8 cellular contexts compared by ENCODE assay signal in the genomic region with DNA sequence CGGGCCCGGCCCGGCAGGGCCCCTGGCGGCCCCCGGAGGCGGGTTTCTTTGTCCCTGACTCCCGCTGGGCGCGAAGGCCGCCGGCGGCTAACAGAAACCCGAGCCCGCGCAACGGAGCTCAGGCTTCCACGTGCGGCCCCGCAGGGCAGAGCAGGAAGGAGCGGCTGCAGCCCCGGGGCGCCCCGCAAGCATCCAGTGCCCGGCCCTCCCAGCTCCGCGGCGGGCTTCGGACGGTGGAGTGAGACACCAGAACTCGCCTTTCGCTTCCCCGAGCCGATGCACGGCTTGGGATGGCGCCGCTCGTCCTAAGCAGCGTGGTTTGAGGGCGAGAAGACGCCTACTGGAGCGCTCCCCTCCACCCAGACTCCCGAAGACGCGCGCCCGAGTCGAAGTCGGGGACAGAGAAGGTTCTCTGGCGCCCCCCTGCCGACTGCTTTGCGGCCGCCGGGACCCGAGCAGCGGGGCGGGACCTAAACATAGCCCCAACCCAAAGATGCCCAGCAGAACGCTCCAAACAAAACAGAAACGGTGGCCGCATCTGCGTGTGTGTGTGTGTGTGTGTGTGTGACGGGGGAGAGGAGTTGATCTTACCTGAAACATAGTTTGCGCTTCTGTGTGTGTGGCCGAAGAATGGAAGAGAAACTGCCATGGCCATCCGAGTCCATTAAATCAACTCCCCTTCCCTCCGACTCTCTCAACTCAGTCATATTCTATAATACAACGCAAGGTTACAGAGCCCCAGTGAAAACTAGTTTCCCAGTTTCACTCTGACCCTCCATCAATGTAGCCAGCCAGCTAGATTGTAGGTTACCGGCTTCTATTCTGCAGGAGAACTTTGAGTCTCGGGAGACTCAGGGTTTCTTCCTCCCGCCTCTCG. TPM values are rescaled to one million over a fixed set of nuclear protein-coding genes. Genes with fewer than 3 reads are reported as not detected.
DNase-seq lines count a peak whose midpoint lies in the region; ATAC-seq and TF ChIP-seq lines count a peak whose summit lies in the region.

No MANE protein-coding gene starts in this region.

- no peaks in the 10 kb centered on the region for H3K9me1 ChIP-seq in IMR-90 (ENCODE audit: insufficient read depth, low read length)

- WGBS in IMR-90 (ENCODE audit: extremely low coverage in 2 of 2, insufficient read length in 1 of 2), 2 experiments = 0% methylated on average over 29 of the region's 70 CpGs; no CpG with 5 or more reads in 1 of the 2 experiments

- DNase-seq in DMS53 (lab: John Stamatoyannopoulos, UW) (peak; percentile 89), IMR-90 (peak; percentile 48), T follicular helper cell (ENCODE audit: low read depth) (peak; percentile 39), astrocyte of the spinal cord (ENCODE audit: low read depth, low spot score) (peak; percentile 73), NCI-H2227 treated with DMSO at 0.1 percent for 48 hours (lab: John Stamatoyannopoulos, UW) (no peak)

- peak overlapping the region; percentile 43 for H4K91ac ChIP-seq in IMR-90 (ENCODE audit: insufficient read depth, low read depth, low read length)

- H3K4me2 ChIP-seq in IMR-90 (ENCODE audit: low read depth, low read length) (peak overlapping the region; percentile 90), skeletal muscle satellite cell (ENCODE audit: low read length) (peak overlapping the region; percentile 99)

- H2BK15ac ChIP-seq in IMR-90 (ENCODE audit: low read depth, low read length) = peak overlapping the region; percentile 13; the same call in 1 of the 3 replicates

- H3K9me3 ChIP-seq in IMR-90 (ENCODE audit: control insufficient read depth, insufficient read depth, low read length) (no peaks in the 10 kb centered on the region), iPS-18a (ENCODE audit: control insufficient read depth, low read depth, low read length) (no peaks in the 10 kb centered on the region), skeletal muscle satellite cell (replicated peaks; ENCODE audit: low read length) (no peaks in the 10 kb centered on the region)

- dilution Hi-C loops in IMR-90 (cut with HindIII; ENCODE audit: low sequenced_read_pairs, unreplicated experiment) = no loop called here

- H3K9ac ChIP-seq in IMR-90 (ENCODE audit: low read depth, low read length) (peak overlapping the region; percentile 50), iPS-18a (ENCODE audit: low read length) (peak overlapping the region; percentile 65), skeletal muscle satellite cell (ENCODE audit: low read depth, low read length) (peak overlapping the region; percentile 4)

- peak; percentile 13 for ATAC-seq in GM21447 (IDR thresholded peaks at IDR 0.05; ENCODE audit: unreplicated experiment)
- ATAC-seq in IMR-90 (ENCODE audit: low read depth) = peak; percentile 54

- CTCF ChIA-PET in IMR-90 (lab: Yijun Ruan, JAX) = interaction anchor here (0.6 to 1.3 kb wide), 2 partner anchors 8 to 303 kb away, joined by 3 to 5 read pairs; no protein-coding TSS in a partner anchor

- H3K79me1 ChIP-seq in IMR-90 (ENCODE audit: low read depth in 1 of 2, low read length in 2 of 2) = no peaks in the 10 kb centered on the region

- no peak for TF ChIP-seq RAD21 in IMR-90 (IDR thresholded peaks at IDR 0.05; ENCODE audit: low read length)

- peak overlapping the region; percentile 24; the same call in 1 of the 2 replicates for H3K56ac ChIP-seq in IMR-90 (ENCODE audit: extremely low read depth, insufficient read depth, low read length)

- no peak overlapping the region for H4K5ac ChIP-seq in IMR-90 (ENCODE audit: low read depth, low read length)

- no peak for TF ChIP-seq POLR2A in IMR-90 (IDR thresholded peaks at IDR 0.05; ENCODE audit: low read depth, low read length)

- peak overlapping the region; percentile 74; the same call in 1 of the 2 replicates for H3K14ac ChIP-seq in IMR-90 (replicated peaks; ENCODE audit: low read depth, low read length)

- peak overlapping the region; percentile 81 for H2BK120ac ChIP-seq in IMR-90 (ENCODE audit: low read depth, low read length)

- H2BK5ac ChIP-seq in IMR-90 (ENCODE audit: low read depth, low read length, poor library complexity, severe bottlenecking) = no peak overlapping the region

- H2BK20ac ChIP-seq in IMR-90 (ENCODE audit: low read depth, low read length) = no peak overlapping the region

- H3K27ac ChIP-seq in IMR-90 (ENCODE audit: insufficient read depth, low read length) = peak overlapping the region; percentile 31
- H3K27ac ChIP-seq in iPS-18a (ENCODE audit: low read length) = no peak overlapping the region

- peak overlapping the region; percentile 61 for H3K4me3 ChIP-seq in IMR-90 (ENCODE audit: insufficient read depth, low read depth, low read length)
- peak overlapping the region; percentile 47 for H3K4me3 ChIP-seq in astrocyte of the spinal cord (ENCODE audit: low read depth, low read length)
- H3K4me3 ChIP-seq in iPS-18a (ENCODE audit: low read length) = peak overlapping the region; percentile 74
- H3K4me3 ChIP-seq in skeletal muscle satellite cell (ENCODE audit: low read length) = peak overlapping the region; percentile 67

- intact Hi-C loops in IMR-90 (cut with micrococcal nuclease) = loop anchor here (2.0 to 10.0 kb wide), 7 partner anchors 33 to 609 kb away; no protein-coding TSS in a partner anchor

- no peak overlapping the region for H3K18ac ChIP-seq in IMR-90 (ENCODE audit: low read depth, low read length)

- peaks cover 26% of the 10 kb centered on the region for H3K27me3 ChIP-seq in IMR-90 (ENCODE audit: control insufficient read depth, insufficient read depth, low read length)
- H3K27me3 ChIP-seq in iPS-18a (ENCODE audit: control insufficient read depth, insufficient read depth, low read length) = peaks cover 81% of the 10 kb centered on the region
- peaks cover 55% of the 10 kb centered on the region for H3K27me3 ChIP-seq in skeletal muscle satellite cell (ENCODE audit: control insufficient read depth, insufficient read depth, low read length)

- H3K4me1 ChIP-seq in IMR-90 (ENCODE audit: control insufficient read depth, insufficient read depth, low read length) (peaks cover 7% of the 10 kb centered on the region), iPS-18a (ENCODE audit: control insufficient read depth, low read depth, low read length) (peaks cover 24% of the 10 kb centered on the region), skeletal muscle satellite cell (ENCODE audit: control insufficient read depth, insufficient read depth, low read length) (peaks cover 33% of the 10 kb centered on the region)

- peak overlapping the region; percentile 92 for H2AFZ ChIP-seq in IMR-90 (replicated peaks; ENCODE audit: low read length, poor library complexity)

- H3K36me3 ChIP-seq in IMR-90 (ENCODE audit: control insufficient read depth, insufficient read depth, low read length) (no peaks in the 10 kb centered on the region), iPS-18a (ENCODE audit: control insufficient read depth, low read depth, low read length) (no peaks in the 10 kb centered on the region), skeletal muscle satellite cell (ENCODE audit: insufficient read depth, low read length) (no peaks in the 10 kb centered on the region)

- TF ChIP-seq CTCF in IMR-90 (conservative IDR thresholded peaks at IDR 0.05; ENCODE audit: low read depth, low read length) (peak; percentile 24; the same call in 1 of the 2 replicates), astrocyte of the spinal cord (IDR thresholded peaks at IDR 0.05; ENCODE audit: low read depth, low read length) (peak; percentile 5)

- H2AK9ac ChIP-seq in IMR-90 (replicated peaks; ENCODE audit: low read depth, low read length, poor library complexity) = no peak overlapping the region

- H3K4ac ChIP-seq in IMR-90 (ENCODE audit: low read depth, low read length) = peak overlapping the region; percentile 74

- H4K8ac ChIP-seq in IMR-90 (ENCODE audit: low read depth in 2 of 2, low read length in 2 of 2) = peak overlapping the region in 1 of 2 experiments; percentile 27; a peak in 1 of 4 replicates

- H2AK5ac ChIP-seq in IMR-90 (ENCODE audit: low read depth, low read length) = no peak overlapping the region

- POLR2A ChIA-PET in IMR-90 (lab: Charles Lee; ENCODE audit: unreplicated experiment) = no interaction called here

- H3K23ac ChIP-seq in IMR-90 (ENCODE audit: low read depth, low read length) = peak overlapping the region; percentile 63

- no peaks in the 10 kb centered on the region for H4K20me1 ChIP-seq in IMR-90 (ENCODE audit: insufficient read depth, low read length)

- BruUV-seq in IMR-90 (replicated peaks; lab: Mats Ljungman, UMichigan) = no TSS peak

- in situ Hi-C loops in IMR-90 (cut with MboI; ENCODE audit: low sequenced_read_pairs) (no loop called here), astrocyte of the spinal cord (cut with HindIII; ENCODE audit: low sequenced_read_pairs) (no loop called here)

TF ChIP-seq in IMR-90, 13 proteins besides CTCF, POLR2A, EP300 and RAD21:
- TF ChIP-seq CHD1 (IDR thresholded peaks at IDR 0.05; ENCODE audit: low read depth, low read length) (no peak), RFX5 (IDR thresholded peaks at IDR 0.05; ENCODE audit: low read depth, low read length) (no peak), SMC3 (IDR thresholded peaks at IDR 0.05; ENCODE audit: low read depth, low read length) (no peak), FOS (IDR thresholded peaks at IDR 0.05; ENCODE audit: low read depth, low read length) (no peak), MXI1 (IDR thresholded peaks at IDR 0.05; ENCODE audit: borderline replicate concordance, low read depth, low read length) (0 out of 2 replicates have a peak, but pooled peaks have one; percentile 30), NFE2L2 (IDR thresholded peaks at IDR 0.05; ENCODE audit: low read depth, low read length) (no peak), RCOR1 (IDR thresholded peaks at IDR 0.05; ENCODE audit: insufficient replicate concordance, low read length) (no peak)

RNA-seq across cellular contexts. Expression of a gene that starts 0.6 kb away (rescaled TPM):
- total RNA-seq in IMR-90 (2012; rRNA removed) = under 0.01 TPM in 2 replicates
- 0.03 and 0.05 TPM in 2 replicates for polyA plus RNA-seq in IMR-90 (2012; rRNA removed)
- 0.01 TPM in 1 of 2 replicates, not detected in the other for polyA plus RNA-seq in IMR-90 (2012; cell fraction: cytosol; rRNA removed)
- 0.07 and 0.39 TPM in 2 replicates for polyA plus RNA-seq in IMR-90 (2012; cell fraction: nucleus; rRNA removed; ENCODE audit: low replicate concordance)
- not detected in 2 replicates for total RNA-seq in skeletal muscle satellite cell (2012; rRNA removed)

Comparison
In these comparisons a context has a peak if more than half of its experiments do, and no peak if none do; other contexts are left out.
1. H3K9ac ChIP-seq: peak in every context shown above with its lines; median percentile 65 in iPS-18a; 50 in IMR-90; 4 in skeletal muscle satellite cell.